8 cellular contexts compared by ENCODE assay signal in genomic region chr4:48017108-48017527, GRCh38. TPM values are rescaled to one million over a fixed set of nuclear protein-coding genes. Genes with fewer than 3 reads are reported as not detected.
DNase-seq lines count a peak whose midpoint lies in the region; ATAC-seq and TF ChIP-seq lines count a peak whose summit lies in the region.

No MANE protein-coding gene starts in this region.

- TF ChIP-seq CTCF in AG10803 (conservative IDR thresholded peaks at IDR 0.05; ENCODE audit: low read length) = no peak
- no peak for TF ChIP-seq CTCF in body of pancreas (IDR thresholded peaks at IDR 0.05)

- WGBS in body of pancreas, 2 donors = 0 to 4% methylated on average over 17 to 33 of the region's 33 CpGs

- TF ChIP-seq POLR2A in body of pancreas (IDR thresholded peaks at IDR 0.05) = no peak

- peaks cover 11% of the 10 kb centered on the region for H3K4me1 ChIP-seq in body of pancreas

- intact Hi-C loops in body of pancreas (cut with DNase I) = no loop called here

- DNase-seq in AG10803 (ENCODE audit: low read depth) (peak; percentile 11), H7 (peak; percentile 72), body of pancreas (peak; percentile 41 to 69 (median 54)), islet precursor cell (peak; percentile 97), SKM-1 (lab: John Stamatoyannopoulos, UW; ENCODE audit: unreplicated experiment) (no peak), pons (ENCODE audit: low spot score) (no peak)
- DNase-seq in stimulated activated CD4-positive, alpha-beta T cell treated with anti-CD3 and anti-CD28 coated beads, Interleukin-1b, Interleukin-23, amount 100 ng/mL, for 24 hours (ENCODE audit: low read depth in 4 of 4, low spot score in 1 of 4) = peak in 3 of 4 experiments; percentile 32 to 38 (median 34)

- H3K27me3 ChIP-seq in H7 (ENCODE audit: control insufficient read depth, insufficient read depth, low read length) = peaks cover 17% of the 10 kb centered on the region; the same call in 1 of the 2 replicates
- H3K27me3 ChIP-seq in body of pancreas = no peaks in the 10 kb centered on the region

- H3K36me3 ChIP-seq in H7 (replicated peaks; ENCODE audit: control insufficient read depth, insufficient read depth, low read length) (no peaks in the 10 kb centered on the region), body of pancreas (replicated peaks in 1 of 2; ENCODE audit: insufficient read depth in 1 of 2, low read depth in 2 of 2) (no peaks in the 10 kb centered on the region)

- H3K4me3 ChIP-seq in AG10803 (ENCODE audit: low read length) = peak overlapping the region; percentile 58
- peak overlapping the region; percentile 78 for H3K4me3 ChIP-seq in H7 (ENCODE audit: insufficient read depth, low read depth, low read length)
- H3K4me3 ChIP-seq in body of pancreas = peak overlapping the region; percentile 24 to 30

- H3K9me3 ChIP-seq in body of pancreas = no peaks in the 10 kb centered on the region

- H3K27ac ChIP-seq in body of pancreas = peak overlapping the region; percentile 55 to 83 (median 78)

- peak; percentile 73 for ATAC-seq in SK-N-SH treated with all-trans-retinoic acid at 6 μM for 48 hours
- peak; percentile 26 for ATAC-seq in body of pancreas

TF ChIP-seq in SK-N-SH treated with all-trans-retinoic acid at 6 μM for 48 hours, 23 proteins besides CTCF, POLR2A, EP300 and RAD21:
- TF ChIP-seq, protein P1, sequence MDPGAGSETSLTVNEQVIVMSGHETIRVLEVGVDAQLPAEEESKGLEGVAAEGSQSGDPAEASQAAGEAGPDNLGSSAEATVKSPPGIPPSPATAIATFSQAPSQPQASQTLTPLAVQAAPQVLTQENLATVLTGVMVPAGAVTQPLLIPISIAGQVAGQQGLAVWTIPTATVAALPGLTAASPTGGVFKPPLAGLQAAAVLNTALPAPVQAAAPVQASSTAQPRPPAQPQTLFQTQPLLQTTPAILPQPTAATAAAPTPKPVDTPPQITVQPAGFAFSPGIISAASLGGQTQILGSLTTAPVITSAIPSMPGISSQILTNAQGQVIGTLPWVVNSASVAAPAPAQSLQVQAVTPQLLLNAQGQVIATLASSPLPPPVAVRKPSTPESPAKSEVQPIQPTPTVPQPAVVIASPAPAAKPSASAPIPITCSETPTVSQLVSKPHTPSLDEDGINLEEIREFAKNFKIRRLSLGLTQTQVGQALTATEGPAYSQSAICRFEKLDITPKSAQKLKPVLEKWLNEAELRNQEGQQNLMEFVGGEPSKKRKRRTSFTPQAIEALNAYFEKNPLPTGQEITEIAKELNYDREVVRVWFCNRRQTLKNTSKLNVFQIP (CRISPR knock-in tag; IDR thresholded peaks at IDR 0.05; ENCODE audit: borderline replicate concordance, low read depth) = no peak
- TF ChIP-seq PATZ1 (CRISPR knock-in tag; IDR thresholded peaks at IDR 0.05; ENCODE audit: borderline replicate concordance) = 0 out of 2 replicates have a peak, but pooled peaks have one; percentile 25
- no peak for TF ChIP-seq TCF4 (CRISPR knock-in tag; IDR thresholded peaks at IDR 0.05; ENCODE audit: borderline replicate concordance)
- TF ChIP-seq ZNF70 (CRISPR knock-in tag; IDR thresholded peaks at IDR 0.05) = no peak
- no peak for TF ChIP-seq PPARA (CRISPR knock-in tag; IDR thresholded peaks at IDR 0.05; ENCODE audit: borderline replicate concordance)
- no peak for TF ChIP-seq ZNF8 (CRISPR knock-in tag; IDR thresholded peaks at IDR 0.05)

RNA-seq across cellular contexts. Expression of gene NIPAL1, which starts 0.5 kb away (rescaled TPM):
- total RNA-seq in H7 (2014; rRNA removed; shearing (Covaris generic)) = 1.7 and 2.5 TPM in 2 replicates
- total RNA-seq in body of pancreas = 1 to 10 TPM; 1.0 to 1.6 TPM

RNA-seq across cellular contexts. Expression of gene CNGA1, which starts 0.6 kb away (rescaled TPM):
- 0.10 and 0.18 TPM in 2 replicates for total RNA-seq in H7 (2014; rRNA removed; shearing (Covaris generic))
- 1 to 10 TPM in 1 of 2 donors, under 1 TPM in 1; 0.33 to 1.8 TPM for total RNA-seq in body of pancreas

Comparison
In these comparisons a context has a peak if more than half of its experiments do, and no peak if none do; other contexts are left out.
1. DNase-seq: peak in AG10803 (single experiment), H7 (single experiment), body of pancreas (4 of 4), islet precursor cell (single experiment) and stimulated activated CD4-positive, alpha-beta T cell treated with anti-CD3 and anti-CD28 coated beads, Interleukin-1b, Interleukin-23, amount 100 ng/mL, for 24 hours (3 of 4); none in SKM-1 (single experiment) and pons (single experiment).
2. H3K4me3 ChIP-seq: peak in every context shown above with its lines; median percentile 78 in H7; 58 in AG10803; 27 in body of pancreas.